15 cellular contexts compared by ENCODE assay signal in genomic region chr3:53519047-53519717, GRCh38. TPM values are rescaled to one million over a fixed set of nuclear protein-coding genes. Genes with fewer than 3 reads are reported as not detected.
"Had no signal": no experiment of that assay in that cellular context is flagged by ENCODE, and none has a peak within 500 bp of the region (broad histone marks: within the 10 kb centered on the region; RNA-seq: fewer than 3 reads in every experiment).

No MANE protein-coding gene starts in this region.

- H3K36me3 Mint-ChIP-seq: activated naive CD8-positive, alpha-beta T cell; memory B cell; natural killer cell treated with Interleukin-12 subunit alpha and Interleukin-12 subunit beta and Interleukin-15 and Interleukin-18, amount 100 ng/mL, for 72 hours; type B pancreatic cell had no signal

- DNase-seq: activated CD4-positive, alpha-beta T cell treated with anti-CD3 and anti-CD28 coated beads for 1 hour; activated CD4-positive, alpha-beta T cell treated with anti-CD3 and anti-CD28 coated beads, Interleukin-2, amount 50 U/mL, for 48 hours; activated gamma-delta T cell; activated T-cell treated with anti-CD3 and anti-CD28 coated beads, Interleukin-2, amount 50 U/mL, for 48 hours; aorta; left colon; stimulated activated CD4-positive, alpha-beta T cell treated with anti-CD3 and anti-CD28 coated beads, Interleukin-2, amount 100 ng/mL, for 48 hours; stimulated activated naive CD4-positive, alpha-beta T cell treated with Interleukin-2 at 50 U/mL for 16 hours had no signal

- H3K27me3 Mint-ChIP-seq: type B pancreatic cell had no signal

- H3K4me1 Mint-ChIP-seq: memory B cell had no signal

- ATAC-seq: esophagus mucosa; left colon; natural killer cell treated with Interleukin-12 subunit alpha and Interleukin-12 subunit beta and Interleukin-15 and Interleukin-18, amount 100 ng/mL, for 72 hours had no signal

- H3K27ac Mint-ChIP-seq: activated naive CD8-positive, alpha-beta T cell; memory B cell; natural killer cell treated with Interleukin-12 subunit alpha and Interleukin-12 subunit beta and Interleukin-15 and Interleukin-18, amount 100 ng/mL, for 72 hours; T-helper 2 cell treated with Interferon-gamma antibody and Interleukin-4, amounts not matched to agents 5 μg/mL and 100 μg/mL, for 36 hours; type B pancreatic cell had no signal

- H3K9me3 Mint-ChIP-seq: memory B cell; natural killer cell treated with Interleukin-12 subunit alpha and Interleukin-12 subunit beta and Interleukin-15 and Interleukin-18, amount 100 ng/mL, for 72 hours; T-helper 2 cell treated with Interferon-gamma antibody and Interleukin-4, amounts not matched to agents 5 μg/mL and 100 μg/mL, for 36 hours; type B pancreatic cell had no signal

- H3K4me3 Mint-ChIP-seq: activated naive CD8-positive, alpha-beta T cell; memory B cell; natural killer cell treated with Interleukin-12 subunit alpha and Interleukin-12 subunit beta and Interleukin-15 and Interleukin-18, amount 100 ng/mL, for 72 hours; T-helper 2 cell treated with Interferon-gamma antibody and Interleukin-4, amounts not matched to agents 5 μg/mL and 100 μg/mL, for 36 hours; type B pancreatic cell had no signal

RNA-seq across cellular contexts. Expression of gene CACNA1D, which starts 24.8 kb away (rescaled TPM):
- total RNA-seq: fibroblast of villous mesenchyme had no signal
